1 cellular context compared by ENCODE assay signal in the genomic region with DNA sequence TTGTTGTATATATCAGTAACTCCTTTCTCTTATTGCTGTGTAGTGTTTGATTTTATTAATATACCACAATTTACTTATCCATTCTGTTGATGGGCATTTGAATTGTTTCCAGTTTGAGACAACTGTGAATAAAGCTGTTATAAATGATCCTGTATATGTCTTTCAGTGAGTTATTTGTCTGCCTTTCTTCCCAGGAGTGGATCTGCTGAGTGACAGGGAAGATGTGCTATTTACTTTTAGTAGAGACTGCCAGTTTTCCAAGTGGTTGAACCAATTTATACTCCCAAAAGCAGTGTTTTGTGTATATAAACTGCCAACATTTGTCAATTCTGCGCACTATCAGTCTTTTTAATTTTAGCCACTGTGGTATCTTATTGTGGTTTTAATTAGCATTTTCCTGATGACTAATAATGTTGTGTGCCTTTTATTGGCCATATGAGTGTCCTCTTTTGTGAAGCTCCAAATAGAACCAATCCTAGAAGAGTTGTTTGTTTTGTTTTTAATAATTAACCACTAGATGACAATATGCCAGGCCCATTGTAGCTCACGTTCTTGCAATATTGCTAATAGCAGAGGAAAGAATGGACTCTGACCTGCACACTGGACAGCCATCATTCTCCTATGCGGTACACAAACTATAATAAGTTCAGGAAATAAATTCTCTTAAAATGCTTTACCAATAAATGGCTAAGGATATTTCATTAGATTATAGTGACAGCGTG.
TF ChIP-seq lines count a peak whose summit lies in the region.

No MANE protein-coding gene starts in this region.

TF ChIP-seq in liver, 16 proteins besides CTCF, POLR2A, EP300 and RAD21 (continued from another document):
- TF ChIP-seq YY1 (IDR thresholded peaks at IDR 0.05) = peak; percentile 92
- peak; percentile 75 for TF ChIP-seq FOXA2 (IDR thresholded peaks at IDR 0.05)
- TF ChIP-seq, protein P1, sequence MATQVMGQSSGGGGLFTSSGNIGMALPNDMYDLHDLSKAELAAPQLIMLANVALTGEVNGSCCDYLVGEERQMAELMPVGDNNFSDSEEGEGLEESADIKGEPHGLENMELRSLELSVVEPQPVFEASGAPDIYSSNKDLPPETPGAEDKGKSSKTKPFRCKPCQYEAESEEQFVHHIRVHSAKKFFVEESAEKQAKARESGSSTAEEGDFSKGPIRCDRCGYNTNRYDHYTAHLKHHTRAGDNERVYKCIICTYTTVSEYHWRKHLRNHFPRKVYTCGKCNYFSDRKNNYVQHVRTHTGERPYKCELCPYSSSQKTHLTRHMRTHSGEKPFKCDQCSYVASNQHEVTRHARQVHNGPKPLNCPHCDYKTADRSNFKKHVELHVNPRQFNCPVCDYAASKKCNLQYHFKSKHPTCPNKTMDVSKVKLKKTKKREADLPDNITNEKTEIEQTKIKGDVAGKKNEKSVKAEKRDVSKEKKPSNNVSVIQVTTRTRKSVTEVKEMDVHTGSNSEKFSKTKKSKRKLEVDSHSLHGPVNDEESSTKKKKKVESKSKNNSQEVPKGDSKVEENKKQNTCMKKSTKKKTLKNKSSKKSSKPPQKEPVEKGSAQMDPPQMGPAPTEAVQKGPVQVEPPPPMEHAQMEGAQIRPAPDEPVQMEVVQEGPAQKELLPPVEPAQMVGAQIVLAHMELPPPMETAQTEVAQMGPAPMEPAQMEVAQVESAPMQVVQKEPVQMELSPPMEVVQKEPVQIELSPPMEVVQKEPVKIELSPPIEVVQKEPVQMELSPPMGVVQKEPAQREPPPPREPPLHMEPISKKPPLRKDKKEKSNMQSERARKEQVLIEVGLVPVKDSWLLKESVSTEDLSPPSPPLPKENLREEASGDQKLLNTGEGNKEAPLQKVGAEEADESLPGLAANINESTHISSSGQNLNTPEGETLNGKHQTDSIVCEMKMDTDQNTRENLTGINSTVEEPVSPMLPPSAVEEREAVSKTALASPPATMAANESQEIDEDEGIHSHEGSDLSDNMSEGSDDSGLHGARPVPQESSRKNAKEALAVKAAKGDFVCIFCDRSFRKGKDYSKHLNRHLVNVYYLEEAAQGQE (IDR thresholded peaks at IDR 0.05) = peak; percentile 70
- TF ChIP-seq, protein P2, sequence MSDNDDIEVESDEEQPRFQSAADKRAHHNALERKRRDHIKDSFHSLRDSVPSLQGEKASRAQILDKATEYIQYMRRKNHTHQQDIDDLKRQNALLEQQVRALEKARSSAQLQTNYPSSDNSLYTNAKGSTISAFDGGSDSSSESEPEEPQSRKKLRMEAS (IDR thresholded peaks at IDR 0.05) = peak; percentile 57
- TF ChIP-seq SP1 (IDR thresholded peaks at IDR 0.05) = peak; percentile 95
- TF ChIP-seq GABPA (IDR thresholded peaks at IDR 0.05 in 1 of 2, conservative IDR thresholded peaks at IDR 0.05 in 1 of 2) = no peak
- TF ChIP-seq RXRA (IDR thresholded peaks at IDR 0.05) = peak; percentile 43 to 62
- TF ChIP-seq, protein P3, sequence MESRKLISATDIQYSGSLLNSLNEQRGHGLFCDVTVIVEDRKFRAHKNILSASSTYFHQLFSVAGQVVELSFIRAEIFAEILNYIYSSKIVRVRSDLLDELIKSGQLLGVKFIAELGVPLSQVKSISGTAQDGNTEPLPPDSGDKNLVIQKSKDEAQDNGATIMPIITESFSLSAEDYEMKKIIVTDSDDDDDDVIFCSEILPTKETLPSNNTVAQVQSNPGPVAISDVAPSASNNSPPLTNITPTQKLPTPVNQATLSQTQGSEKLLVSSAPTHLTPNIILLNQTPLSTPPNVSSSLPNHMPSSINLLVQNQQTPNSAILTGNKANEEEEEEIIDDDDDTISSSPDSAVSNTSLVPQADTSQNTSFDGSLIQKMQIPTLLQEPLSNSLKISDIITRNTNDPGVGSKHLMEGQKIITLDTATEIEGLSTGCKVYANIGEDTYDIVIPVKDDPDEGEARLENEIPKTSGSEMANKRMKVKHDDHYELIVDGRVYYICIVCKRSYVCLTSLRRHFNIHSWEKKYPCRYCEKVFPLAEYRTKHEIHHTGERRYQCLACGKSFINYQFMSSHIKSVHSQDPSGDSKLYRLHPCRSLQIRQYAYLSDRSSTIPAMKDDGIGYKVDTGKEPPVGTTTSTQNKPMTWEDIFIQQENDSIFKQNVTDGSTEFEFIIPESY (IDR thresholded peaks at IDR 0.05) = peak; percentile 60
- no peak for TF ChIP-seq TAF1 (conservative IDR thresholded peaks at IDR 0.05)
- TF ChIP-seq, protein P4, sequence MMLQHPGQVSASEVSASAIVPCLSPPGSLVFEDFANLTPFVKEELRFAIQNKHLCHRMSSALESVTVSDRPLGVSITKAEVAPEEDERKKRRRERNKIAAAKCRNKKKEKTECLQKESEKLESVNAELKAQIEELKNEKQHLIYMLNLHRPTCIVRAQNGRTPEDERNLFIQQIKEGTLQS (IDR thresholded peaks at IDR 0.05) = peak; percentile 81
- peak in 1 of 2 donors; percentile 60 for TF ChIP-seq EGR1 (IDR thresholded peaks at IDR 0.05; ENCODE audit: low read depth in 2 of 2)
- peak; percentile 88 for TF ChIP-seq HNF4G (IDR thresholded peaks at IDR 0.05)
- no peak for TF ChIP-seq NR2F2 (IDR thresholded peaks at IDR 0.05)
- peak; percentile 40 for TF ChIP-seq FOXA1 (IDR thresholded peaks at IDR 0.05)
- TF ChIP-seq JUND (IDR thresholded peaks at IDR 0.05) = peak; percentile 71 to 81
TF ChIP-seq in liver: peak in this region for 13.
